ENCODE assay signal across 20 cellular contexts in genomic region chr10:130767116-130767730, GRCh38.
DNase-seq lines count a peak whose midpoint lies in the region; ATAC-seq and TF ChIP-seq lines count a peak whose summit lies in the region.
"Had no signal": no experiment of that assay in that cellular context is flagged by ENCODE, and none has a peak within 500 bp of the region (broad histone marks: within the 10 kb centered on the region; RNA-seq: fewer than 3 reads in every experiment).

No MANE protein-coding gene starts in this region.

- H3K4ac ChIP-seq in neuronal stem cell (ENCODE audit: low read length), result no peak overlapping the region

- H2BK12ac ChIP-seq in neuronal stem cell (ENCODE audit: low read length), result no peak overlapping the region

- TF ChIP-seq EP300 in suprapubic skin (IDR thresholded peaks at IDR 0.05), result no peak

- TF ChIP-seq CTCF in CD14-positive monocyte (IDR thresholded peaks at IDR 0.05) (no peak), RWPE2 (IDR thresholded peaks at IDR 0.05; ENCODE audit: poor library complexity, severe bottlenecking) (no peak), suprapubic skin (IDR thresholded peaks at IDR 0.05) (no peak)

- H2AK5ac ChIP-seq in neuronal stem cell (ENCODE audit: low read depth, low read length), result no peak overlapping the region

- H3K27me3 ChIP-seq in RWPE2 (ENCODE audit: insufficient read depth, poor library complexity, severe bottlenecking) (no peaks in the 10 kb centered on the region), neuronal stem cell (ENCODE audit: control insufficient read depth in 3 of 3, insufficient read depth in 3 of 3, low read depth in 1 of 3, low read length in 3 of 3) (no peaks in the 10 kb centered on the region), suprapubic skin (peaks cover 9% of the 10 kb centered on the region)
- H3K27me3 ChIP-seq: BLaER1 treated with 17β-estradiol and CSF1 and Interleukin-3, amounts not matched to agents 10 nM and 100 nM had no signal

- H2BK120ac ChIP-seq in neuronal stem cell (ENCODE audit: low read depth, low read length), result no peak overlapping the region

- CTCF ChIA-PET in activated naive CD4-positive, alpha-beta T cell treated with anti-CD3 and anti-CD28 coated beads, Interleukin-2, amount 10 ng/mL, durations not matched to agents 7 days and 5 days (lab: Charles Lee), result no interaction called here

- H3K9me3 ChIP-seq in RWPE2 (ENCODE audit: severe bottlenecking) (peaks cover 2% of the 10 kb centered on the region), neuronal stem cell (replicated peaks in 1 of 2; ENCODE audit: control insufficient read depth in 2 of 2, insufficient read depth in 1 of 2, low read depth in 1 of 2, low read length in 2 of 2) (peaks cover 0 to 14% of the 10 kb centered on the region in 2 donors), suprapubic skin (peaks cover 14% of the 10 kb centered on the region)

- H3K27ac ChIP-seq in RWPE2 (ENCODE audit: poor library complexity, severe bottlenecking), result no peak overlapping the region
- no peak overlapping the region for H3K27ac ChIP-seq in neuronal stem cell (replicated peaks; ENCODE audit: low read length)
- H3K27ac ChIP-seq in suprapubic skin, result no peak overlapping the region
- H3K27ac ChIP-seq: BLaER1 treated with 17β-estradiol and CSF1 and Interleukin-3, amounts not matched to agents 10 nM and 100 nM had no signal

- H3K4me3 Mint-ChIP-seq in CD14-positive monocyte, result no peak overlapping the region
- H3K4me3 Mint-ChIP-seq in activated naive CD4-positive, alpha-beta T cell treated with anti-CD3 and anti-CD28 coated beads, Interleukin-2, amount 10 ng/mL, durations not matched to agents 7 days and 5 days, result no peak overlapping the region
- H3K4me3 Mint-ChIP-seq: B cell; CD8-positive, alpha-beta memory T cell; GM23338 had no signal

- no peak for TF ChIP-seq POLR2A in suprapubic skin (IDR thresholded peaks at IDR 0.05)

- H3K4me1 Mint-ChIP-seq in CD14-positive monocyte, result no peaks in the 10 kb centered on the region
- H3K4me1 Mint-ChIP-seq in activated naive CD4-positive, alpha-beta T cell treated with anti-CD3 and anti-CD28 coated beads, Interleukin-2, amount 10 ng/mL, durations not matched to agents 7 days and 5 days, result no peaks in the 10 kb centered on the region
- H3K4me1 Mint-ChIP-seq: B cell; CD4-positive, CD25-positive, alpha-beta regulatory T cell; CD8-positive, alpha-beta memory T cell; GM23338 had no signal

- H3K23ac ChIP-seq in neuronal stem cell (ENCODE audit: low read depth, low read length, poor library complexity), result no peak overlapping the region

- H3K4me3 ChIP-seq in RWPE2 (ENCODE audit: severe bottlenecking) (no peak overlapping the region), neuronal stem cell (ENCODE audit: low read length in 2 of 2) (no peak overlapping the region), suprapubic skin (no peak overlapping the region)
- H3K4me3 ChIP-seq: GM12878, GM23338 had no signal

- no peaks in the 10 kb centered on the region for H3K79me1 ChIP-seq in neuronal stem cell (ENCODE audit: low read depth, low read length)

- intact Hi-C loops in CD14-positive monocyte (cut with micrococcal nuclease), result no loop called here

- no peak overlapping the region for H4K91ac ChIP-seq in neuronal stem cell (ENCODE audit: low read depth, low read length, poor library complexity)

- H3K36me3 ChIP-seq in RWPE2 (ENCODE audit: low read depth) (no peaks in the 10 kb centered on the region), neuronal stem cell (replicated peaks in 1 of 2; ENCODE audit: control insufficient read depth in 2 of 2, insufficient read depth in 2 of 2, low read length in 2 of 2) (peaks cover 0 to 2% of the 10 kb centered on the region in 2 donors), suprapubic skin (no peaks in the 10 kb centered on the region)

- no peaks in the 10 kb centered on the region for H3K36me3 Mint-ChIP-seq in CD14-positive monocyte
- no peaks in the 10 kb centered on the region for H3K36me3 Mint-ChIP-seq in activated naive CD4-positive, alpha-beta T cell treated with anti-CD3 and anti-CD28 coated beads, Interleukin-2, amount 10 ng/mL, durations not matched to agents 7 days and 5 days
- H3K36me3 Mint-ChIP-seq: CD4-positive, CD25-positive, alpha-beta regulatory T cell had no signal

- DNase-seq in CD14-positive monocyte (ENCODE audit: low spot score), result peak; percentile 41
- peak; percentile 42 for DNase-seq in RWPE2 (ENCODE audit: low spot score)
- DNase-seq in neuronal stem cell (ENCODE audit: low spot score), result no peak
- peak; percentile 38 to 74 for DNase-seq in suprapubic skin (ENCODE audit: low spot score in 2 of 2)
- no peak for DNase-seq in pons (ENCODE audit: low spot score)
- no peak for DNase-seq in activated naive CD4-positive, alpha-beta T cell treated with anti-CD3 and anti-CD28 coated beads, Interleukin-2, amount 10 ng/mL, durations not matched to agents 7 days and 5 days
- DNase-seq: CD4-positive, CD25-positive, alpha-beta regulatory T cell; COR-L47; DMS 273 treated with DMSO at 0.1 percent for 48 hours; DMS53; DND-41; EL; HCEC 1CT; IMR-90 had no signal

- H3K4me1 ChIP-seq in RWPE2 (ENCODE audit: insufficient read depth, poor library complexity, severe bottlenecking) (no peaks in the 10 kb centered on the region), neuronal stem cell (ENCODE audit: control insufficient read depth in 2 of 2, insufficient read depth in 1 of 2, low read depth in 1 of 2, low read length in 2 of 2) (peaks cover 0 to 2% of the 10 kb centered on the region in 2 donors), suprapubic skin (no peaks in the 10 kb centered on the region)

- WGBS in neuronal stem cell (ENCODE audit: extremely low coverage in 2 of 2, insufficient read length in 2 of 2, insufficient replicate concordance in 1 of 2), 2 donors, result no CpG with 5 or more reads among the region's 14 CpGs
- 85% methylated on average over 13 of the region's 14 CpGs for WGBS in suprapubic skin

- H3K27me3 Mint-ChIP-seq in CD14-positive monocyte (ENCODE audit: low read depth in 3 of 3), result peaks cover 0 to 12% (median 4%) of the 10 kb centered on the region in 3 donors
- H3K27me3 Mint-ChIP-seq in activated naive CD4-positive, alpha-beta T cell treated with anti-CD3 and anti-CD28 coated beads, Interleukin-2, amount 10 ng/mL, durations not matched to agents 7 days and 5 days, result no peaks in the 10 kb centered on the region
- H3K27me3 Mint-ChIP-seq: B cell; CD4-positive, CD25-positive, alpha-beta regulatory T cell; CD8-positive, alpha-beta memory T cell had no signal

- H3K4me2 ChIP-seq in neuronal stem cell (ENCODE audit: insufficient read depth, low read length, poor library complexity, severe bottlenecking), result no peak overlapping the region
- H3K4me2 ChIP-seq: BLaER1 treated with 17β-estradiol and CSF1 and Interleukin-3, amounts not matched to agents 10 nM and 100 nM; GM23338 had no signal

- H3K27ac Mint-ChIP-seq in CD14-positive monocyte, result no peak overlapping the region
- no peak overlapping the region for H3K27ac Mint-ChIP-seq in activated naive CD4-positive, alpha-beta T cell treated with anti-CD3 and anti-CD28 coated beads, Interleukin-2, amount 10 ng/mL, durations not matched to agents 7 days and 5 days
- H3K27ac Mint-ChIP-seq: B cell; CD4-positive, CD25-positive, alpha-beta regulatory T cell; CD8-positive, alpha-beta memory T cell; GM23338 had no signal

- peaks cover 26 to 46% (median 35%) of the 10 kb centered on the region in 7 donors for H3K9me3 Mint-ChIP-seq in CD14-positive monocyte
- H3K9me3 Mint-ChIP-seq in activated naive CD4-positive, alpha-beta T cell treated with anti-CD3 and anti-CD28 coated beads, Interleukin-2, amount 10 ng/mL, durations not matched to agents 7 days and 5 days, result peaks cover 22% of the 10 kb centered on the region

- ATAC-seq in RWPE2 (ENCODE audit: low read depth) (no peak), HG03565 (IDR thresholded peaks at IDR 0.05; ENCODE audit: unreplicated experiment) (no peak)
- ATAC-seq: GM12878, GM23338 had no signal

- H2AFZ ChIP-seq in neuronal stem cell (ENCODE audit: low read length), result no peak overlapping the region
- H2AFZ ChIP-seq: GM23338 had no signal

- H3K18ac ChIP-seq in neuronal stem cell (ENCODE audit: low read length), result peak overlapping the region; percentile 61

- H2BK15ac ChIP-seq in neuronal stem cell (ENCODE audit: low read length), result no peak overlapping the region

- no peak overlapping the region for H3K14ac ChIP-seq in neuronal stem cell (ENCODE audit: low read length)

- H3K9ac ChIP-seq in neuronal stem cell (ENCODE audit: low read depth, low read length, poor library complexity), result no peak overlapping the region
- H3K9ac ChIP-seq: BLaER1 treated with 17β-estradiol and CSF1 and Interleukin-3, amounts not matched to agents 10 nM and 100 nM had no signal

- H4K8ac ChIP-seq in neuronal stem cell (ENCODE audit: low read depth, low read length), result no peak overlapping the region

- no peak overlapping the region for H2BK5ac ChIP-seq in neuronal stem cell (ENCODE audit: low read length)

Comparison
In these comparisons a context has a peak if more than half of its experiments do, and no peak if none do; other contexts are left out.
1. DNase-seq: peak in CD14-positive monocyte (single experiment), RWPE2 (single experiment) and suprapubic skin (2 of 2); none in neuronal stem cell (single experiment), pons (single experiment) and activated naive CD4-positive, alpha-beta T cell treated with anti-CD3 and anti-CD28 coated beads, Interleukin-2, amount 10 ng/mL, durations not matched to agents 7 days and 5 days (single experiment).